ENCODE assay signal across 21 cellular contexts in the genomic region with DNA sequence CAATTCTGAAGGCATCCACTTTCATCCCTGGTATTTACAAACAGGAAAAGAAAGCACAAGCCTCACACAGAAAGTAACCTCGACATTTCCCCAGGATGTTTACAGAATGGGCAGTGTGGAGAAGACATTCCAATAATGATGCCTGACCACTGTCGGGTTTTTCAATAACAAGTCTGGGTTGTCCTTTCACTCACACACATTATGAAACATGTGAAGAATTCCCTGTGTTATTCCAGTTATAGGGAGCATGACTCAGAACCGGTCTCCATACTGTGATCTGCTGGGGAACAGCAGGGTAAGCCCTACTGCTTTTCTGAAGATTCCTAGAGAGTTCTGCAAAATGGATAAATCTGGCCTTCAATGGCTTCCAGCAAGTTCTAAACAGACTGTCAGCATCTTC.
DNase-seq lines count a peak whose midpoint lies in the region; ATAC-seq and TF ChIP-seq lines count a peak whose summit lies in the region.
"Had no signal": no experiment of that assay in that cellular context is flagged by ENCODE, and none has a peak within 500 bp of the region (broad histone marks: within the 10 kb centered on the region; RNA-seq: fewer than 3 reads in every experiment).

No MANE protein-coding gene starts in this region.

- H2BK15ac ChIP-seq in IMR-90 (ENCODE audit: low read depth, low read length) = peak overlapping the region; percentile 47; the same call in 2 of the 3 replicates

- DNase-seq in AG08395 (ENCODE audit: low spot score) = peak; percentile 83
- DNase-seq in IMR-90 = peak; percentile 95
- DNase-seq in dedifferentiated amniotic fluid mesenchymal stem cell (ENCODE audit: extremely low spot score) = peak; percentile 59
- DNase-seq in right lobe of liver = no peak
- DNase-seq in Right ventricle myocardium inferior (ENCODE audit: missing footprints) = no peak
- DNase-seq in activated gamma-delta T cell (lab: John Stamatoyannopoulos, UW) = no peak
- no peak for DNase-seq in left ventricle myocardium superior
- DNase-seq: activated CD4-positive, alpha-beta T cell treated with anti-CD3 and anti-CD28 coated beads for 4 hours; activated T-cell treated with anti-CD3 and anti-CD28 coated beads, Interleukin-2, amount 50 U/mL, for 1 hour; adrenal gland; effector CD8-positive, alpha-beta T cell; NCI-H1436 treated with DMSO at 0.1 percent for 48 hours; NCI-H524; Peyer's patch; T-helper 17 cell; testis had no signal

- no peak overlapping the region for H2AFZ ChIP-seq in IMR-90 (replicated peaks; ENCODE audit: low read length, poor library complexity)

- TF ChIP-seq CTCF in IMR-90 (conservative IDR thresholded peaks at IDR 0.05; ENCODE audit: low read depth, low read length) (no peak), right lobe of liver (IDR thresholded peaks at IDR 0.05) (no peak)

- CTCF ChIA-PET in IMR-90 (lab: Yijun Ruan, JAX) = no interaction called here

- peak overlapping the region; percentile 55; the same call in 1 of the 2 replicates for H4K5ac ChIP-seq in IMR-90 (ENCODE audit: low read depth, low read length)

- peak overlapping the region; percentile 67; the same call in 1 of the 2 replicates for H3K4me2 ChIP-seq in IMR-90 (ENCODE audit: low read depth, low read length)
- H3K4me2 ChIP-seq: A549 had no signal

- TF ChIP-seq POLR2A in IMR-90 (IDR thresholded peaks at IDR 0.05; ENCODE audit: low read depth, low read length) (no peak), right lobe of liver (IDR thresholded peaks at IDR 0.05) (no peak)

- peak overlapping the region; percentile 53; the same call in 1 of the 2 replicates for H3K4ac ChIP-seq in IMR-90 (ENCODE audit: low read depth, low read length)

- H2BK5ac ChIP-seq in IMR-90 (ENCODE audit: low read depth, low read length, poor library complexity, severe bottlenecking) = peak overlapping the region; percentile 47

- intact Hi-C loops in IMR-90 (cut with micrococcal nuclease) (loop anchor here (2.0 to 5.0 kb wide), 2 partner anchors 52 to 156 kb away; a partner anchor contains a TSS), right lobe of liver (cut with DNase I) (no loop called here), Right ventricle myocardium inferior (cut with DNase I) (no loop called here), left ventricle myocardium superior (cut with micrococcal nuclease) (no loop called here)

- no peak overlapping the region for H2AK9ac ChIP-seq in IMR-90 (replicated peaks; ENCODE audit: low read depth, low read length, poor library complexity)

- in situ Hi-C loops in IMR-90 (cut with MboI; ENCODE audit: low sequenced_read_pairs) = no loop called here

- dilution Hi-C loops in IMR-90 (cut with HindIII; ENCODE audit: low sequenced_read_pairs, unreplicated experiment) = no loop called here

- peak overlapping the region; percentile 73 for H2BK20ac ChIP-seq in IMR-90 (ENCODE audit: low read depth, low read length)

- H3K23ac ChIP-seq in IMR-90 (ENCODE audit: low read depth, low read length) = peak overlapping the region; percentile 74; the same call in 1 of the 2 replicates

- peak overlapping the region; percentile 62; the same call in 1 of the 2 replicates for H4K91ac ChIP-seq in IMR-90 (ENCODE audit: insufficient read depth, low read depth, low read length)

- peak overlapping the region; percentile 63; the same call in 1 of the 2 replicates for H3K18ac ChIP-seq in IMR-90 (ENCODE audit: low read depth, low read length)

- peaks cover 0 to 38% of the 10 kb centered on the region in 2 experiments; a peak in 2 of 4 replicates for H3K79me1 ChIP-seq in IMR-90 (ENCODE audit: low read depth in 1 of 2, low read length in 2 of 2)

- peak overlapping the region; percentile 70 for H2BK120ac ChIP-seq in IMR-90 (ENCODE audit: low read depth, low read length)

- H3K27me3 ChIP-seq in IMR-90 (ENCODE audit: control insufficient read depth, insufficient read depth, low read length) (no peaks in the 10 kb centered on the region), right lobe of liver (no peaks in the 10 kb centered on the region)
- H3K27me3 ChIP-seq: adrenal gland, Peyer's patch, testis had no signal

- H3K9ac ChIP-seq in IMR-90 (ENCODE audit: low read depth, low read length) = no peak overlapping the region

- peaks cover 5% of the 10 kb centered on the region; the same call in 1 of the 2 replicates for H4K20me1 ChIP-seq in IMR-90 (ENCODE audit: insufficient read depth, low read length)

- POLR2A ChIA-PET in IMR-90 (lab: Charles Lee; ENCODE audit: unreplicated experiment) = no interaction called here

- H3K4me3 ChIP-seq in IMR-90 (ENCODE audit: insufficient read depth, low read depth, low read length) (no peak overlapping the region), right lobe of liver (no peak overlapping the region)
- H3K4me3 ChIP-seq: A549, adrenal gland, K562, lung, Peyer's patch, skin epidermis, testis had no signal

- H3K4me1 ChIP-seq in IMR-90 (ENCODE audit: control insufficient read depth, insufficient read depth, low read length) (peaks cover 13% of the 10 kb centered on the region), right lobe of liver (peaks cover 0 to 24% (median 5%) of the 10 kb centered on the region in 4 donors)
- H3K4me1 ChIP-seq: Peyer's patch had no signal

- H3K9me3 ChIP-seq in IMR-90 (ENCODE audit: control insufficient read depth, insufficient read depth, low read length) (no peaks in the 10 kb centered on the region), right lobe of liver (no peaks in the 10 kb centered on the region)
- H3K9me3 ChIP-seq: A549, adrenal gland, Peyer's patch, testis had no signal

- 0 out of 2 replicates have a peak, but pooled peaks have one; percentile 4 for TF ChIP-seq RAD21 in IMR-90 (IDR thresholded peaks at IDR 0.05; ENCODE audit: low read length)

- ATAC-seq in IMR-90 (ENCODE audit: low read depth) = peak; percentile 95
- ATAC-seq in right lobe of liver = peak in 3 of 4 donors; percentile 19 to 40 (median 22)
- ATAC-seq in HG03378 (IDR thresholded peaks at IDR 0.05; ENCODE audit: unreplicated experiment) = no peak
- no peak for ATAC-seq in Right ventricle myocardium inferior
- no peak for ATAC-seq in left ventricle myocardium superior
- ATAC-seq: K562, T-helper 17 cell had no signal

- peak overlapping the region in 1 of 2 experiments; percentile 38; a peak in 1 of 4 replicates for H4K8ac ChIP-seq in IMR-90 (ENCODE audit: low read depth in 2 of 2, low read length in 2 of 2)

- H2AK5ac ChIP-seq in IMR-90 (ENCODE audit: low read depth, low read length) = peak overlapping the region; percentile 65; the same call in 1 of the 2 replicates

- H3K14ac ChIP-seq in IMR-90 (replicated peaks; ENCODE audit: low read depth, low read length) = peak overlapping the region; percentile 83

- no CpG with 5 or more reads among the region's 3 CpGs for WGBS in IMR-90 (ENCODE audit: extremely low coverage in 2 of 2, insufficient read length in 1 of 2), 2 experiments
- 65% methylated on average over 3 of the region's 3 CpGs for WGBS in right lobe of liver (ENCODE audit: insufficient coverage, low coverage, low lambda C conversion rate, missing lambda C conversion rate)

- no TSS peak for BruUV-seq in IMR-90 (replicated peaks; lab: Mats Ljungman, UMichigan)

- H3K36me3 ChIP-seq in IMR-90 (ENCODE audit: control insufficient read depth, insufficient read depth, low read length) (no peaks in the 10 kb centered on the region), right lobe of liver (no peaks in the 10 kb centered on the region)
- H3K36me3 ChIP-seq: adrenal gland, Peyer's patch had no signal

- peaks cover 28% of the 10 kb centered on the region for H3K9me1 ChIP-seq in IMR-90 (ENCODE audit: insufficient read depth, low read length)

- peak overlapping the region; percentile 19; the same call in 1 of the 2 replicates for H3K56ac ChIP-seq in IMR-90 (ENCODE audit: extremely low read depth, insufficient read depth, low read length)

- H3K27ac ChIP-seq in IMR-90 (ENCODE audit: insufficient read depth, low read length) (peak overlapping the region; percentile 28; the same call in 1 of the 2 replicates), right lobe of liver (no peak overlapping the region)
- H3K27ac ChIP-seq: A549, Peyer's patch, testis had no signal

TF ChIP-seq in IMR-90, 13 proteins besides CTCF, POLR2A, EP300 and RAD21:
- TF ChIP-seq RFX5 (IDR thresholded peaks at IDR 0.05; ENCODE audit: low read depth, low read length) (no peak), CHD1 (IDR thresholded peaks at IDR 0.05; ENCODE audit: low read depth, low read length) (no peak), CEBPB (IDR thresholded peaks at IDR 0.05; ENCODE audit: low read depth, low read length) (peak; percentile 60), BHLHE40 (IDR thresholded peaks at IDR 0.05; ENCODE audit: low read depth, low read length) (peak; percentile 69), SMC3 (IDR thresholded peaks at IDR 0.05; ENCODE audit: low read depth, low read length) (no peak; the same call in 1 of the 2 replicates), NFE2L2 (IDR thresholded peaks at IDR 0.05; ENCODE audit: low read depth, low read length) (peak; percentile 18; the same call in 1 of the 2 replicates), FOS (IDR thresholded peaks at IDR 0.05; ENCODE audit: low read depth, low read length) (peak; percentile 82), MAFK (IDR thresholded peaks at IDR 0.05; ENCODE audit: low read depth, low read length) (no peak)
- TF ChIP-seq, protein P1, sequence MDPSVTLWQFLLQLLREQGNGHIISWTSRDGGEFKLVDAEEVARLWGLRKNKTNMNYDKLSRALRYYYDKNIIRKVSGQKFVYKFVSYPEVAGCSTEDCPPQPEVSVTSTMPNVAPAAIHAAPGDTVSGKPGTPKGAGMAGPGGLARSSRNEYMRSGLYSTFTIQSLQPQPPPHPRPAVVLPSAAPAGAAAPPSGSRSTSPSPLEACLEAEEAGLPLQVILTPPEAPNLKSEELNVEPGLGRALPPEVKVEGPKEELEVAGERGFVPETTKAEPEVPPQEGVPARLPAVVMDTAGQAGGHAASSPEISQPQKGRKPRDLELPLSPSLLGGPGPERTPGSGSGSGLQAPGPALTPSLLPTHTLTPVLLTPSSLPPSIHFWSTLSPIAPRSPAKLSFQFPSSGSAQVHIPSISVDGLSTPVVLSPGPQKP (IDR thresholded peaks at IDR 0.05; ENCODE audit: borderline replicate concordance, low read depth, low read length) = no peak

Comparison
In these comparisons a context has a peak if more than half of its experiments do, and no peak if none do; other contexts are left out.
1. DNase-seq: peak in AG08395 (single experiment), IMR-90 (single experiment) and dedifferentiated amniotic fluid mesenchymal stem cell (single experiment); none in right lobe of liver (0 of 3), Right ventricle myocardium inferior (single experiment), activated gamma-delta T cell (single experiment) and left ventricle myocardium superior (single experiment).
2. ATAC-seq: peak in IMR-90 (single experiment) and right lobe of liver (3 of 4); none in HG03378 (single experiment), Right ventricle myocardium inferior (single experiment) and left ventricle myocardium superior (single experiment).